15 cellular contexts compared by ENCODE assay signal in genomic region chr15:85737061-85737460, GRCh38. TPM values are rescaled to one million over a fixed set of nuclear protein-coding genes. Genes with fewer than 3 reads are reported as not detected.
A peak's percentile ranks its signal among the peaks of the same experiment; 100 is the strongest.
DNase-seq lines count a peak whose midpoint lies in the region; ATAC-seq, FAIRE-seq and TF ChIP-seq lines count a peak whose summit lies in the region.
"Had no signal": no experiment of that assay in that cellular context is flagged by ENCODE, and none has a peak within 500 bp of the region (broad histone marks: within the 10 kb centered on the region; RNA-seq: fewer than 3 reads in every experiment).

No MANE protein-coding gene starts in this region.

- H3K9me3 Mint-ChIP-seq in activated CD4-positive, alpha-beta T cell treated with anti-CD3 and anti-CD28 coated beads for 36 hours (ENCODE audit: low read depth), result peaks cover 11% of the 10 kb centered on the region
- no peaks in the 10 kb centered on the region for H3K9me3 Mint-ChIP-seq in activated T-helper 17 cell treated with anti-CD3 and anti-CD28 coated beads, Interleukin-2, amount 50 U/mL, for 72 hours
- peaks cover 10% of the 10 kb centered on the region for H3K9me3 Mint-ChIP-seq in neural crest cell

- intact Hi-C loops in activated CD4-positive, alpha-beta T cell treated with anti-CD3 and anti-CD28 coated beads for 36 hours (cut with DNase I, micrococcal nuclease), result no loop called here

- in situ Hi-C loops in ACHN (cut with HindIII; ENCODE audit: low pct_ligation_motif_present, low pct_unique_long_range_greater_than_20kb, low sequenced_read_pairs), result no loop called here

- peak; percentile 51 for FAIRE-seq in D721Med (lab: Jason Lieb, UNC)
- FAIRE-seq: G401.6, GM12892 had no signal

- H3K4me1 Mint-ChIP-seq in activated CD4-positive, alpha-beta T cell treated with anti-CD3 and anti-CD28 coated beads for 36 hours, result no peaks in the 10 kb centered on the region
- H3K4me1 Mint-ChIP-seq in activated T-helper 17 cell treated with anti-CD3 and anti-CD28 coated beads, Interleukin-2, amount 50 U/mL, for 72 hours, result peaks cover 6% of the 10 kb centered on the region
- no peaks in the 10 kb centered on the region for H3K4me1 Mint-ChIP-seq in neural crest cell

- ATAC-seq in activated CD4-positive, alpha-beta T cell treated with anti-CD3 and anti-CD28 coated beads for 36 hours, result no peak
- no peak for ATAC-seq in activated T-helper 17 cell treated with anti-CD3 and anti-CD28 coated beads, Interleukin-2, amount 50 U/mL, for 72 hours (replicated peaks)

- H3K36me3 Mint-ChIP-seq in activated CD4-positive, alpha-beta T cell treated with anti-CD3 and anti-CD28 coated beads for 36 hours (ENCODE audit: low read depth), result peaks cover 65% of the 10 kb centered on the region
- peaks cover 99% of the 10 kb centered on the region for H3K36me3 Mint-ChIP-seq in activated T-helper 17 cell treated with anti-CD3 and anti-CD28 coated beads, Interleukin-2, amount 50 U/mL, for 72 hours (ENCODE audit: low read depth)
- H3K36me3 Mint-ChIP-seq in neural crest cell (ENCODE audit: low read depth), result peaks cover 44% of the 10 kb centered on the region

- POLR2A ChIA-PET in activated CD4-positive, alpha-beta T cell treated with anti-CD3 and anti-CD28 coated beads for 36 hours (lab: Charles Lee), result no interaction called here

- no peak overlapping the region for H3K4me3 Mint-ChIP-seq in activated CD4-positive, alpha-beta T cell treated with anti-CD3 and anti-CD28 coated beads for 36 hours
- no peak overlapping the region for H3K4me3 Mint-ChIP-seq in activated T-helper 17 cell treated with anti-CD3 and anti-CD28 coated beads, Interleukin-2, amount 50 U/mL, for 72 hours
- no peak overlapping the region for H3K4me3 Mint-ChIP-seq in neural crest cell
- H3K4me3 Mint-ChIP-seq: H9 had no signal

- peak overlapping the region; percentile 19 for H3K27ac Mint-ChIP-seq in activated CD4-positive, alpha-beta T cell treated with anti-CD3 and anti-CD28 coated beads for 36 hours
- peak overlapping the region; percentile 63 for H3K27ac Mint-ChIP-seq in activated T-helper 17 cell treated with anti-CD3 and anti-CD28 coated beads, Interleukin-2, amount 50 U/mL, for 72 hours
- H3K27ac Mint-ChIP-seq in neural crest cell (ENCODE audit: unreplicated experiment), result peak overlapping the region; percentile 19
- H3K27ac Mint-ChIP-seq: H9 had no signal

- no peak for DNase-seq in activated CD4-positive, alpha-beta T cell treated with anti-CD3 and anti-CD28 coated beads for 36 hours
- DNase-seq in activated CD4-positive, alpha-beta T cell treated with anti-CD3 and anti-CD28 coated beads for 48 hours, result no peak
- no peak for DNase-seq in D721Med (ENCODE audit: insufficient read length, low spot score)
- DNase-seq in neural crest cell (ENCODE audit: low read depth, low spot score), result no peak
- DNase-seq in NCI-H1105 (lab: John Stamatoyannopoulos, UW), result no peak
- DNase-seq in Kasumi-1 (lab: John Stamatoyannopoulos, UW), result no peak
- DNase-seq in ACHN, result no peak
- DNase-seq: AML-193, DMS79 treated with DMSO at 0.1 percent for 48 hours, EL, GOT3, H9 had no signal

- no peak for TF ChIP-seq CTCF in D721Med (IDR thresholded peaks at IDR 0.05; ENCODE audit: insufficient read depth, missing control alignments)
- TF ChIP-seq CTCF in neural crest cell (conservative IDR thresholded peaks at IDR 0.05), result no peak

- CTCF ChIA-PET in activated CD4-positive, alpha-beta T cell treated with anti-CD3 and anti-CD28 coated beads for 36 hours (lab: Charles Lee), result no interaction called here

- H3K27me3 Mint-ChIP-seq in activated CD4-positive, alpha-beta T cell treated with anti-CD3 and anti-CD28 coated beads for 36 hours, result no peaks in the 10 kb centered on the region
- no peaks in the 10 kb centered on the region for H3K27me3 Mint-ChIP-seq in activated T-helper 17 cell treated with anti-CD3 and anti-CD28 coated beads, Interleukin-2, amount 50 U/mL, for 72 hours
- H3K27me3 Mint-ChIP-seq in neural crest cell (ENCODE audit: low read depth), result no peaks in the 10 kb centered on the region

RNA-seq across cellular contexts. Expression of gene KLHL25, which starts 57.7 kb away (rescaled TPM):
- 1 to 10 TPM; 4.9 to 5.2 TPM for total RNA-seq in activated CD4-positive, alpha-beta T cell treated with anti-CD3 and anti-CD28 coated beads for 36 hours
- 1 to 10 TPM; 3.4 to 4.6 TPM for total RNA-seq in activated T-helper 17 cell treated with anti-CD3 and anti-CD28 coated beads, Interleukin-2, amount 50 U/mL, for 72 hours
- 17.9 and 19.3 TPM in 2 replicates for total RNA-seq in neural crest cell
